Comparison of ENCODE assay signal across 1 cellular context in genomic region chr17:73787721-73788051, GRCh38.
TF ChIP-seq lines count a peak whose summit lies in the region.

No MANE protein-coding gene starts in this region.

TF ChIP-seq in WTC11, 78 proteins besides CTCF, POLR2A, EP300 and RAD21 (continued from another document):
- TF ChIP-seq STAT6 (CRISPR knock-in tag; conservative IDR thresholded peaks at IDR 0.05; ENCODE audit: low read depth) (no peak), ZNF219 (CRISPR knock-in tag; IDR thresholded peaks at IDR 0.05; ENCODE audit: borderline replicate concordance) (no peak), CREB1 (CRISPR knock-in tag; IDR thresholded peaks at IDR 0.05) (no peak), CREM (CRISPR knock-in tag; IDR thresholded peaks at IDR 0.05) (no peak), ZNF425 (CRISPR knock-in tag; conservative IDR thresholded peaks at IDR 0.05) (no peak), ZBTB43 (CRISPR knock-in tag; IDR thresholded peaks at IDR 0.05) (no peak), ATF2 (CRISPR knock-in tag; IDR thresholded peaks at IDR 0.05; ENCODE audit: borderline replicate concordance, low read depth) (no peak), IRF2 (CRISPR knock-in tag; IDR thresholded peaks at IDR 0.05; ENCODE audit: borderline replicate concordance, low read depth) (no peak)
- TF ChIP-seq, protein P1, sequence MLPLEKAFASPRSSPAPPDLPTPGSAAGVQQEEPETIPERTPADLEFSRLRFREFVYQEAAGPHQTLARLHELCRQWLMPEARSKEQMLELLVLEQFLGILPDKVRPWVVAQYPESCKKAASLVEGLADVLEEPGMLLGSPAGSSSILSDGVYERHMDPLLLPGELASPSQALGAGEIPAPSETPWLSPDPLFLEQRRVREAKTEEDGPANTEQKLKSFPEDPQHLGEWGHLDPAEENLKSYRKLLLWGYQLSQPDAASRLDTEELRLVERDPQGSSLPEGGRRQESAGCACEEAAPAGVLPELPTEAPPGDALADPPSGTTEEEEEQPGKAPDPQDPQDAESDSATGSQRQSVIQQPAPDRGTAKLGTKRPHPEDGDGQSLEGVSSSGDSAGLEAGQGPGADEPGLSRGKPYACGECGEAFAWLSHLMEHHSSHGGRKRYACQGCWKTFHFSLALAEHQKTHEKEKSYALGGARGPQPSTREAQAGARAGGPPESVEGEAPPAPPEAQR (CRISPR knock-in tag; IDR thresholded peaks at IDR 0.05): no peak
- TF ChIP-seq, protein P2, sequence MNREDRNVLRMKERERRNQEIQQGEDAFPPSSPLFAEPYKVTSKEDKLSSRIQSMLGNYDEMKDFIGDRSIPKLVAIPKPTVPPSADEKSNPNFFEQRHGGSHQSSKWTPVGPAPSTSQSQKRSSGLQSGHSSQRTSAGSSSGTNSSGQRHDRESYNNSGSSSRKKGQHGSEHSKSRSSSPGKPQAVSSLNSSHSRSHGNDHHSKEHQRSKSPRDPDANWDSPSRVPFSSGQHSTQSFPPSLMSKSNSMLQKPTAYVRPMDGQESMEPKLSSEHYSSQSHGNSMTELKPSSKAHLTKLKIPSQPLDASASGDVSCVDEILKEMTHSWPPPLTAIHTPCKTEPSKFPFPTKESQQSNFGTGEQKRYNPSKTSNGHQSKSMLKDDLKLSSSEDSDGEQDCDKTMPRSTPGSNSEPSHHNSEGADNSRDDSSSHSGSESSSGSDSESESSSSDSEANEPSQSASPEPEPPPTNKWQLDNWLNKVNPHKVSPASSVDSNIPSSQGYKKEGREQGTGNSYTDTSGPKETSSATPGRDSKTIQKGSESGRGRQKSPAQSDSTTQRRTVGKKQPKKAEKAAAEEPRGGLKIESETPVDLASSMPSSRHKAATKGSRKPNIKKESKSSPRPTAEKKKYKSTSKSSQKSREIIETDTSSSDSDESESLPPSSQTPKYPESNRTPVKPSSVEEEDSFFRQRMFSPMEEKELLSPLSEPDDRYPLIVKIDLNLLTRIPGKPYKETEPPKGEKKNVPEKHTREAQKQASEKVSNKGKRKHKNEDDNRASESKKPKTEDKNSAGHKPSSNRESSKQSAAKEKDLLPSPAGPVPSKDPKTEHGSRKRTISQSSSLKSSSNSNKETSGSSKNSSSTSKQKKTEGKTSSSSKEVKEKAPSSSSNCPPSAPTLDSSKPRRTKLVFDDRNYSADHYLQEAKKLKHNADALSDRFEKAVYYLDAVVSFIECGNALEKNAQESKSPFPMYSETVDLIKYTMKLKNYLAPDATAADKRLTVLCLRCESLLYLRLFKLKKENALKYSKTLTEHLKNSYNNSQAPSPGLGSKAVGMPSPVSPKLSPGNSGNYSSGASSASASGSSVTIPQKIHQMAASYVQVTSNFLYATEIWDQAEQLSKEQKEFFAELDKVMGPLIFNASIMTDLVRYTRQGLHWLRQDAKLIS (CRISPR knock-in tag; IDR thresholded peaks at IDR 0.05; ENCODE audit: borderline replicate concordance): no peak
- TF ChIP-seq, protein P3, sequence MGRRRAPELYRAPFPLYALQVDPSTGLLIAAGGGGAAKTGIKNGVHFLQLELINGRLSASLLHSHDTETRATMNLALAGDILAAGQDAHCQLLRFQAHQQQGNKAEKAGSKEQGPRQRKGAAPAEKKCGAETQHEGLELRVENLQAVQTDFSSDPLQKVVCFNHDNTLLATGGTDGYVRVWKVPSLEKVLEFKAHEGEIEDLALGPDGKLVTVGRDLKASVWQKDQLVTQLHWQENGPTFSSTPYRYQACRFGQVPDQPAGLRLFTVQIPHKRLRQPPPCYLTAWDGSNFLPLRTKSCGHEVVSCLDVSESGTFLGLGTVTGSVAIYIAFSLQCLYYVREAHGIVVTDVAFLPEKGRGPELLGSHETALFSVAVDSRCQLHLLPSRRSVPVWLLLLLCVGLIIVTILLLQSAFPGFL (CRISPR knock-in tag; IDR thresholded peaks at IDR 0.05; ENCODE audit: borderline replicate concordance): no peak
